In the genomic region with DNA sequence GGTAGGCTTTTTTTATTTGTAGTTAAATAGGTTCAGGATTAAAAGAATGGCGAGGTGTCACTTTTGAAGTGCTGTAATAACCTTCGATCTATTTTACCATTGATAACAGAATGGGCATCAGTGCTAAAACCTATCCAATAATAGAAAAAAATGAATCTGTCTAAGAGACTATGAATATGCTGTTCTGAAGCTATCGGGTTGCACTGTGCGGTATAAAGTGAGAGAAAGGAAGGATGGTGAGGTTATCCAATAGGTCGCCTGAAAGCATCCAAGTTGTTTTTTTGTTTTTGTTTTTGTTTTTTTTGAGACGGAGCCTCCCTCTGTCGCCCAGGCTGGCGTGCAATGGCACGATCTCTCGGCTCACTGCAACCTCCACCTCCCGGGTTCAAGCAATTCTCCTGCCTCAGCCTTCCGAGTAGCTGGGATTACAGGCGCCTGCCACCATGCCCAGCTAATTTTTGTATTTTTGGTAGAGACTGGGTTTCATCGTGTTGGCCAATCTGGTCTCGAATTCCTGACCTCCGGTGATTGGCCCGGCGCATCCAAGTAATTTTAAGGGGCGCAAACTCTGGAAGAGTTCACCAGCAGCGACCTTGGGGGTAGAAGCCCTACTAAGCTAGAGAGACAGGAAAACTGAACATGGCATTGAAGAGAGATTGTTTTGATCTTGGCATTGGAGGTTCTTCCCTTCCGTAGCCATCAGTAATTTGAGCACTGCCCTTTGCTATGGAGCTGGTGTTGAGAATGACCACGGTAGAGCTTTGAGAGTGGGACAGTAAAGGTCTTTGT, we compare ENCODE assay signal across 8 cellular contexts. TPM values are rescaled to one million over a fixed set of nuclear protein-coding genes. Genes with fewer than 3 reads are reported as not detected.
DNase-seq lines count a peak whose midpoint lies in the region; ATAC-seq lines count a peak whose summit lies in the region.

No MANE protein-coding gene starts in this region.

- H3K27me3 Mint-ChIP-seq in activated naive CD8-positive, alpha-beta T cell treated with anti-CD3 and anti-CD28 coated beads, Interleukin-2, amount 50 U/mL, for 24 hours: peaks cover 4% of the 10 kb centered on the region

- peaks cover 30% of the 10 kb centered on the region for H3K4me1 Mint-ChIP-seq in activated naive CD8-positive, alpha-beta T cell treated with anti-CD3 and anti-CD28 coated beads, Interleukin-2, amount 50 U/mL, for 24 hours

- H3K4me1 ChIP-seq in right cardiac atrium (ENCODE audit: control insufficient read depth, insufficient read depth, low read length): no peaks in the 10 kb centered on the region

- ATAC-seq in HG03095 (IDR thresholded peaks at IDR 0.05; ENCODE audit: unreplicated experiment) (peak; percentile 13), right cardiac atrium (peak; percentile 15 to 25)
- no peak for ATAC-seq in activated naive CD8-positive, alpha-beta T cell treated with anti-CD3 and anti-CD28 coated beads, Interleukin-2, amount 50 U/mL, for 24 hours

- H3K36me3 Mint-ChIP-seq in activated naive CD8-positive, alpha-beta T cell treated with anti-CD3 and anti-CD28 coated beads, Interleukin-2, amount 50 U/mL, for 24 hours (ENCODE audit: low read depth): peaks cover 5% of the 10 kb centered on the region

- no peaks in the 10 kb centered on the region for H3K9me3 Mint-ChIP-seq in activated naive CD8-positive, alpha-beta T cell treated with anti-CD3 and anti-CD28 coated beads, Interleukin-2, amount 50 U/mL, for 24 hours

- no peaks in the 10 kb centered on the region for H3K27me3 ChIP-seq in right cardiac atrium (ENCODE audit: control insufficient read depth, insufficient read depth)

- H3K9me3 ChIP-seq in right cardiac atrium (ENCODE audit: control insufficient read depth, low read length): no peaks in the 10 kb centered on the region

- H3K27ac Mint-ChIP-seq in activated naive CD8-positive, alpha-beta T cell treated with anti-CD3 and anti-CD28 coated beads, Interleukin-2, amount 50 U/mL, for 24 hours: peak overlapping the region; percentile 98

- peak overlapping the region; percentile 85 for H3K27ac ChIP-seq in right cardiac atrium (ENCODE audit: low read length)

- intact Hi-C loops in right cardiac atrium (cut with DNase I): no loop called here

- DNase-seq in activated CD4-positive, alpha-beta T cell treated with anti-CD3 and anti-CD28 coated beads for 48 hours: peak; percentile 47
- no peak for DNase-seq in activated CD4-positive, alpha-beta T cell treated with anti-CD3 and anti-CD28 coated beads, Interleukin-2, amount 50 U/mL, for 1 hour
- peak; percentile 40 to 63 for DNase-seq in NCI-H526 (lab: John Stamatoyannopoulos, UW)
- no peak for DNase-seq in activated naive CD8-positive, alpha-beta T cell treated with anti-CD3 and anti-CD28 coated beads, Interleukin-2, amount 50 U/mL, for 24 hours
- DNase-seq in right cardiac atrium: peak in 1 of 3 donors; percentile 62
- DNase-seq in putamen (ENCODE audit: low spot score): peak; percentile 49
- no peak for DNase-seq in NK-92 (lab: John Stamatoyannopoulos, UW; ENCODE audit: unreplicated experiment)

- 3% methylated on average over 22 of the region's 22 CpGs for WGBS in right cardiac atrium

- H3K4me3 ChIP-seq in right cardiac atrium (ENCODE audit: low read length): peak overlapping the region; percentile 96

- peak overlapping the region; percentile 86 for H3K4me3 Mint-ChIP-seq in activated naive CD8-positive, alpha-beta T cell treated with anti-CD3 and anti-CD28 coated beads, Interleukin-2, amount 50 U/mL, for 24 hours

RNA-seq across cellular contexts. Expression of a gene that starts 8.7 kb away (rescaled TPM):
- total RNA-seq in right cardiac atrium: 10 to 100 TPM; 29.9 to 48.2 (median 34.9) TPM
- 10.5 TPM for polyA plus RNA-seq in right cardiac atrium

RNA-seq across cellular contexts. Expression of a gene that starts 12.9 kb away (rescaled TPM):
- total RNA-seq in right cardiac atrium: 10 to 100 TPM; 24.9 to 32.7 (median 29.0) TPM
- 13.3 TPM for polyA plus RNA-seq in right cardiac atrium

Comparison
In these comparisons a context has a peak if more than half of its experiments do, and no peak if none do; other contexts are left out.
1. DNase-seq: peak in activated CD4-positive, alpha-beta T cell treated with anti-CD3 and anti-CD28 coated beads for 48 hours (single experiment), NCI-H526 (2 of 2) and putamen (single experiment); none in activated CD4-positive, alpha-beta T cell treated with anti-CD3 and anti-CD28 coated beads, Interleukin-2, amount 50 U/mL, for 1 hour (single experiment), activated naive CD8-positive, alpha-beta T cell treated with anti-CD3 and anti-CD28 coated beads, Interleukin-2, amount 50 U/mL, for 24 hours (single experiment) and NK-92 (single experiment).